9 cellular contexts compared by ENCODE assay signal in genomic region chr3:186002884-186003472, GRCh38.
DNase-seq lines count a peak whose midpoint lies in the region; ATAC-seq, FAIRE-seq and TF ChIP-seq lines count a peak whose summit lies in the region.
"Had no signal": no experiment of that assay in that cellular context is flagged by ENCODE, and none has a peak within 500 bp of the region (broad histone marks: within the 10 kb centered on the region; RNA-seq: fewer than 3 reads in every experiment).

No MANE protein-coding gene starts in this region.

- peak; percentile 70 to 73 for TF ChIP-seq RAD21 in H1 (IDR thresholded peaks at IDR 0.05 in 1 of 2, conservative IDR thresholded peaks at IDR 0.05 in 1 of 2; ENCODE audit: low read depth in 2 of 2, low read length in 2 of 2)

- H3K14ac ChIP-seq in H1 (ENCODE audit: insufficient read length) = no peak overlapping the region

- no peaks in the 10 kb centered on the region for H3K4me1 ChIP-seq in H1 (replicated peaks in 1 of 4; ENCODE audit: control insufficient read depth in 3 of 4, insufficient read depth in 4 of 4, low read length in 3 of 4)
- H3K4me1 ChIP-seq in upper lobe of right lung = no peaks in the 10 kb centered on the region

- H3K4me1 Mint-ChIP-seq in stimulated activated naive CD8-positive, alpha-beta T cell treated with anti-CD3 and anti-CD28 coated beads, Interleukin-15, amount 100 ng/mL, for 72 hours = peaks cover 10% of the 10 kb centered on the region

- H3K36me3 ChIP-seq in H1 (ENCODE audit: control insufficient read depth in 2 of 4, insufficient read depth in 4 of 4, low read length in 3 of 4) = no peaks in the 10 kb centered on the region
- H3K36me3 ChIP-seq in upper lobe of right lung = no peaks in the 10 kb centered on the region

- peak; percentile 59 for ATAC-seq in stimulated activated naive CD8-positive, alpha-beta T cell treated with anti-CD3 and anti-CD28 coated beads, Interleukin-15, amount 100 ng/mL, for 72 hours
- no peak for ATAC-seq in stimulated activated naive CD8-positive, alpha-beta T cell treated with anti-CD3 and anti-CD28 coated beads, Interleukin-15, Interleukin-2, amounts not matched to agents 100 U/mL and 50 U/mL, for 24 hours
- peak; percentile 61 for ATAC-seq in upper lobe of right lung
- no peak for ATAC-seq in GM19351 (IDR thresholded peaks at IDR 0.05; ENCODE audit: unreplicated experiment)
- no peak for ATAC-seq in HG02884 (IDR thresholded peaks at IDR 0.05; ENCODE audit: unreplicated experiment)
- no peak for ATAC-seq in GM18870 (IDR thresholded peaks at IDR 0.05; ENCODE audit: unreplicated experiment)

- intact Hi-C loops in upper lobe of right lung (cut with DNase I) = no loop called here

- no peak overlapping the region for H4K8ac ChIP-seq in H1 (ENCODE audit: extremely low read depth, insufficient read depth, low read length)

- POLR2A ChIA-PET in H1 (lab: Charles Lee; ENCODE audit: partially characterized antibody) = interaction anchor here (0.6 to 0.7 kb wide), 2 partner anchors 91 to 110 kb away, joined by 3 read pairs; no protein-coding TSS in a partner anchor

- FAIRE-seq in H1 (lab: Jason Lieb, UNC) = peak; percentile 24

- no peak overlapping the region for H4K91ac ChIP-seq in H1 (replicated peaks; ENCODE audit: insufficient read length, low read length)

- no peak overlapping the region for H4K5ac ChIP-seq in H1 (ENCODE audit: insufficient read length, low read depth, low read length)

- no peak overlapping the region for H2BK5ac ChIP-seq in H1 (ENCODE audit: low read depth, low read length)

- H3K27ac ChIP-seq in H1 (ENCODE audit: low read depth, low read length) (no peak overlapping the region), upper lobe of right lung (no peak overlapping the region)

- H3K27me3 ChIP-seq in H1 (replicated peaks in 1 of 4; ENCODE audit: control insufficient read depth in 3 of 4, extremely low read depth in 1 of 4, insufficient read depth in 3 of 4, low read length in 3 of 4) (peaks cover 0 to 2% (median 0%) of the 10 kb centered on the region in 4 experiments; a peak in 1 of 7 replicates), upper lobe of right lung (no peaks in the 10 kb centered on the region)

- H2AK5ac ChIP-seq in H1 (ENCODE audit: low read depth, low read length) = no peak overlapping the region

- no peak overlapping the region for H3K9ac ChIP-seq in H1 (replicated peaks in 1 of 4; ENCODE audit: extremely low read depth in 1 of 4, low read depth in 3 of 4, low read length in 3 of 4)

- no peak overlapping the region for H3K4me3 ChIP-seq in NB4 (ENCODE audit: low read depth, low read length)
- H3K4me3 ChIP-seq in H1 (ENCODE audit: extremely low read depth in 1 of 4, insufficient read depth in 2 of 4, low read depth in 3 of 4, low read length in 4 of 4) = no peak overlapping the region
- H3K4me3 ChIP-seq in upper lobe of right lung = no peak overlapping the region

- no peak overlapping the region for H3K23ac ChIP-seq in H1 (ENCODE audit: insufficient read length)

- no peak overlapping the region for H3K4ac ChIP-seq in H1 (replicated peaks; ENCODE audit: insufficient read length, low read depth, low read length)

- H3K79me2 ChIP-seq in H1 (ENCODE audit: control insufficient read depth in 1 of 2, insufficient read depth in 2 of 2, low read length in 2 of 2) = no peaks in the 10 kb centered on the region

- CTCF ChIA-PET in H1 (lab: Charles Lee; ENCODE audit: partially characterized antibody) = interaction anchor here (0.5 to 2.1 kb wide), 39 partner anchors 8 to 1094 kb away, joined by 3 to 26 read pairs (median 4); no protein-coding TSS in a partner anchor

- TF ChIP-seq EP300 in H1 (IDR thresholded peaks at IDR 0.05; ENCODE audit: borderline replicate concordance in 1 of 2, low read depth in 2 of 2, low read length in 2 of 2) = no peak

- H3K56ac ChIP-seq in H1 (replicated peaks; ENCODE audit: insufficient read length, low read depth, low read length) = no peak overlapping the region

- peaks cover 33% of the 10 kb centered on the region for H3K27me3 Mint-ChIP-seq in stimulated activated naive CD8-positive, alpha-beta T cell treated with anti-CD3 and anti-CD28 coated beads, Interleukin-15, amount 100 ng/mL, for 72 hours

- H3K18ac ChIP-seq in H1 (ENCODE audit: extremely low read depth, low read length) = no peak overlapping the region

- DNase-seq in stimulated activated naive CD8-positive, alpha-beta T cell treated with anti-CD3 and anti-CD28 coated beads, Interleukin-15, amount 100 ng/mL, for 72 hours = no peak
- DNase-seq in stimulated activated naive CD8-positive, alpha-beta T cell treated with anti-CD3 and anti-CD28 coated beads, Interleukin-15, Interleukin-2, amounts not matched to agents 100 U/mL and 50 U/mL, for 24 hours = no peak
- DNase-seq in NB4 (ENCODE audit: low read depth) = peak; percentile 62
- DNase-seq in H1 (ENCODE audit: low read depth in 1 of 2, low spot score in 2 of 2) = peak; percentile 10 to 53
- no peak for DNase-seq in upper lobe of right lung
- DNase-seq: NCI-H187 treated with DMSO at 0.1 percent for 48 hours had no signal

- H3K23me2 ChIP-seq in H1 (ENCODE audit: low read depth, low read length) = no peaks in the 10 kb centered on the region

- H3K9me3 ChIP-seq in H1 (ENCODE audit: insufficient read depth in 2 of 2, low read depth in 1 of 2, low read length in 1 of 2) (no peaks in the 10 kb centered on the region), upper lobe of right lung (no peaks in the 10 kb centered on the region)

- no peak overlapping the region for H3K4me3 Mint-ChIP-seq in stimulated activated naive CD8-positive, alpha-beta T cell treated with anti-CD3 and anti-CD28 coated beads, Interleukin-15, amount 100 ng/mL, for 72 hours

- no peak for TF ChIP-seq POLR2A in NB4 (IDR thresholded peaks at IDR 0.05; ENCODE audit: extremely low read depth, insufficient read length)
- TF ChIP-seq POLR2A in H1 (IDR thresholded peaks at IDR 0.05; ENCODE audit: control extremely low read depth in 1 of 2, low read depth in 2 of 2, low read length in 2 of 2) = no peak

- H4K20me1 ChIP-seq in H1 (replicated peaks in 1 of 2; ENCODE audit: control insufficient read depth in 1 of 2, insufficient read depth in 2 of 2, low read length in 2 of 2) = no peaks in the 10 kb centered on the region

- H3K4me2 ChIP-seq in H1 (ENCODE audit: insufficient read depth in 1 of 2, low read depth in 2 of 2, low read length in 2 of 2) = no peak overlapping the region

- H2BK12ac ChIP-seq in H1 (ENCODE audit: low read depth, low read length) = no peak overlapping the region

- TF ChIP-seq CTCF in NB4 (IDR thresholded peaks at IDR 0.05; ENCODE audit: low read depth, low read length) = peak; percentile 53
- peak; percentile 53 to 71 (median 64) for TF ChIP-seq CTCF in H1 (IDR thresholded peaks at IDR 0.05; ENCODE audit: control extremely low read depth in 1 of 3, insufficient read depth in 1 of 3, low read depth in 1 of 3, low read length in 3 of 3)
- peak; percentile 20 for TF ChIP-seq CTCF in upper lobe of right lung (IDR thresholded peaks at IDR 0.05)

- H3K79me1 ChIP-seq in H1 (ENCODE audit: low read depth, low read length) = no peaks in the 10 kb centered on the region

- H3K9me3 Mint-ChIP-seq in stimulated activated naive CD8-positive, alpha-beta T cell treated with anti-CD3 and anti-CD28 coated beads, Interleukin-15, amount 100 ng/mL, for 72 hours = no peaks in the 10 kb centered on the region

- 53% methylated on average over 3 of the region's 3 CpGs; no CpG with 5 or more reads in 1 of the 2 experiments for WGBS in H1 (ENCODE audit: extremely low coverage in 1 of 2, insufficient coverage in 1 of 2, insufficient read length in 1 of 2, insufficient replicate concordance in 2 of 2, low coverage in 1 of 2, low lambda C conversion rate in 2 of 2, missing lambda C conversion rate in 1 of 2), 2 experiments

- no peak overlapping the region for H2BK15ac ChIP-seq in H1 (ENCODE audit: low read length)

- H2BK120ac ChIP-seq in H1 (replicated peaks; ENCODE audit: low read depth, low read length) = no peak overlapping the region

- H3K27ac Mint-ChIP-seq in stimulated activated naive CD8-positive, alpha-beta T cell treated with anti-CD3 and anti-CD28 coated beads, Interleukin-15, amount 100 ng/mL, for 72 hours = no peak overlapping the region

- H2AFZ ChIP-seq in H1 (ENCODE audit: low read length) = no peak overlapping the region

- H2BK20ac ChIP-seq in H1 (ENCODE audit: low read length) = no peak overlapping the region

TF ChIP-seq in H1, 55 proteins besides CTCF, POLR2A, EP300 and RAD21:
- TF ChIP-seq MAX (IDR thresholded peaks at IDR 0.05) (0 out of 2 replicates have a peak, but pooled peaks have one; percentile 15), JUND (IDR thresholded peaks at IDR 0.05; ENCODE audit: low read length) (peak; percentile 67; the same call in 1 of the 2 replicates), POU5F1 (IDR thresholded peaks at IDR 0.05; ENCODE audit: low read depth, low read length) (no peak), TEAD4 (IDR thresholded peaks at IDR 0.05; ENCODE audit: low read depth, low read length) (no peak)

Comparison
In these comparisons a context has a peak if more than half of its experiments do, and no peak if none do; other contexts are left out.
1. ATAC-seq: peak in stimulated activated naive CD8-positive, alpha-beta T cell treated with anti-CD3 and anti-CD28 coated beads, Interleukin-15, amount 100 ng/mL, for 72 hours (single experiment) and upper lobe of right lung (single experiment); none in stimulated activated naive CD8-positive, alpha-beta T cell treated with anti-CD3 and anti-CD28 coated beads, Interleukin-15, Interleukin-2, amounts not matched to agents 100 U/mL and 50 U/mL, for 24 hours (single experiment), GM19351 (single experiment), HG02884 (single experiment) and GM18870 (single experiment).
2. DNase-seq: peak in NB4 (single experiment) and H1 (2 of 2); none in stimulated activated naive CD8-positive, alpha-beta T cell treated with anti-CD3 and anti-CD28 coated beads, Interleukin-15, amount 100 ng/mL, for 72 hours (0 of 2), stimulated activated naive CD8-positive, alpha-beta T cell treated with anti-CD3 and anti-CD28 coated beads, Interleukin-15, Interleukin-2, amounts not matched to agents 100 U/mL and 50 U/mL, for 24 hours (single experiment) and upper lobe of right lung (single experiment).
3. Peak in every context shown above with its lines, with median percentiles within 50 percentile points of each other: CTCF ChIP-seq.